ENCODE assay signal across 2 cellular contexts in genomic region chr7:127239814-127240213, GRCh38.
TF ChIP-seq lines count a peak whose summit lies in the region.

No MANE protein-coding gene starts in this region.

TF ChIP-seq in HepG2, 621 proteins besides CTCF, POLR2A, EP300 and RAD21 (continued from another document):
- TF ChIP-seq, protein P1, sequence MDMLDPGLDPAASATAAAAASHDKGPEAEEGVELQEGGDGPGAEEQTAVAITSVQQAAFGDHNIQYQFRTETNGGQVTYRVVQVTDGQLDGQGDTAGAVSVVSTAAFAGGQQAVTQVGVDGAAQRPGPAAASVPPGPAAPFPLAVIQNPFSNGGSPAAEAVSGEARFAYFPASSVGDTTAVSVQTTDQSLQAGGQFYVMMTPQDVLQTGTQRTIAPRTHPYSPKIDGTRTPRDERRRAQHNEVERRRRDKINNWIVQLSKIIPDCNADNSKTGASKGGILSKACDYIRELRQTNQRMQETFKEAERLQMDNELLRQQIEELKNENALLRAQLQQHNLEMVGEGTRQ (IDR thresholded peaks at IDR 0.05; ENCODE audit: low read depth, low read length): no peak
- TF ChIP-seq, protein P1 (CRISPR knock-in tag; IDR thresholded peaks at IDR 0.05; ENCODE audit: borderline replicate concordance): no peak
- TF ChIP-seq ZNF331 (CRISPR knock-in tag; IDR thresholded peaks at IDR 0.05) (no peak), ZNF24 (IDR thresholded peaks at IDR 0.05) (no peak)

TF ChIP-seq in SK-N-SH treated with all-trans-retinoic acid at 6 μM for 48 hours, 23 proteins besides CTCF, POLR2A, EP300 and RAD21 (continued from another document):
- no peak for TF ChIP-seq TSHZ2 (CRISPR knock-in tag; IDR thresholded peaks at IDR 0.05)
- no peak for TF ChIP-seq CSDC2 (CRISPR knock-in tag; IDR thresholded peaks at IDR 0.05)
- TF ChIP-seq ESRRG (CRISPR knock-in tag; IDR thresholded peaks at IDR 0.05): no peak
- TF ChIP-seq ZFP30 (CRISPR knock-in tag; IDR thresholded peaks at IDR 0.05): no peak
- no peak for TF ChIP-seq TOX (CRISPR knock-in tag; IDR thresholded peaks at IDR 0.05; ENCODE audit: borderline replicate concordance)
- no peak for TF ChIP-seq ZNF8 (CRISPR knock-in tag; IDR thresholded peaks at IDR 0.05)
- no peak for TF ChIP-seq PATZ1 (CRISPR knock-in tag; IDR thresholded peaks at IDR 0.05; ENCODE audit: borderline replicate concordance)
- TF ChIP-seq, protein P2, sequence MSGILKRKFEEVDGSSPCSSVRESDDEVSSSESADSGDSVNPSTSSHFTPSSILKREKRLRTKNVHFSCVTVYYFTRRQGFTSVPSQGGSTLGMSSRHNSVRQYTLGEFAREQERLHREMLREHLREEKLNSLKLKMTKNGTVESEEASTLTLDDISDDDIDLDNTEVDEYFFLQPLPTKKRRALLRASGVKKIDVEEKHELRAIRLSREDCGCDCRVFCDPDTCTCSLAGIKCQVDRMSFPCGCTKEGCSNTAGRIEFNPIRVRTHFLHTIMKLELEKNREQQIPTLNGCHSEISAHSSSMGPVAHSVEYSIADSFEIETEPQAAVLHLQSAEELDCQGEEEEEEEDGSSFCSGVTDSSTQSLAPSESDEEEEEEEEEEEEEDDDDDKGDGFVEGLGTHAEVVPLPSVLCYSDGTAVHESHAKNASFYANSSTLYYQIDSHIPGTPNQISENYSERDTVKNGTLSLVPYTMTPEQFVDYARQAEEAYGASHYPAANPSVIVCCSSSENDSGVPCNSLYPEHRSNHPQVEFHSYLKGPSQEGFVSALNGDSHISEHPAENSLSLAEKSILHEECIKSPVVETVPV (CRISPR knock-in tag; IDR thresholded peaks at IDR 0.05): no peak
- TF ChIP-seq ARNTL (CRISPR knock-in tag; IDR thresholded peaks at IDR 0.05; ENCODE audit: borderline replicate concordance, low read depth): no peak
- no peak for TF ChIP-seq ISL1 (CRISPR knock-in tag; IDR thresholded peaks at IDR 0.05)
